ENCODE assay signal across 9 cellular contexts in the genomic region with DNA sequence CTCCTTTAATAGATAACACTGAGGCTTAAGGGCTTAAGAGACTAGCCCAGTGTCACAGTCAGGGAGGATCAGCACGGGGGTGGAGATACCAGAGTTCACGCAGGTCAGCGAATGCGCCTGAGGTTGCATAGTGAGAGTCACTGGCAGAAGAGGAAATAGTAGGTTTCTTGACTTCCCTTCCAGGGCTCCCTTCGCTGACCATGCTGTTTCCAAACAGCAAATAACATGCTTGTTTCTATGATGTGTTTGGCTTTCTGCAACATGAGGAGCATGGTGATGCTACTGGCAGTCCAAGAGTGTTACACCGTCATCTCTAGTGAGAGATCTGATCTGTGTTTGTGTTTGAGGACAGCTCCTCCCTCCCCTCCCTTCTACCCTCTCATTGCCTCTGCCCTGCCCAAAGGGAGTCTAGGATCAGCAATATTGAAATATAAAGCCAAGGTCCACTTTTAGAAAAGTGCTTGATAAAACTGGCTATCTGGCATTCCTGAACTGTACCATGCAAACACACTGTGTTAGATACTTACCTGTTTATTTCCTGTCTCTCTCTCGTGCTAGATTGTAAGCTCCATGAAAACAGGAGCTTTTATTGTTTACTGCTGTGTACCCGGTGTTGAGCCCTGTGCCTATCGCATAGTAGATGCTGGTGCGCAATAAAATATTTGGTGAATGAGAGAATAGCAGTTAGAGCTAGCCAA. TPM values are rescaled to one million over a fixed set of nuclear protein-coding genes. Genes with fewer than 3 reads are reported as not detected.
DNase-seq lines count a peak whose midpoint lies in the region; ATAC-seq and TF ChIP-seq lines count a peak whose summit lies in the region.
"Had no signal": no experiment of that assay in that cellular context is flagged by ENCODE, and none has a peak within 500 bp of the region (broad histone marks: within the 10 kb centered on the region; RNA-seq: fewer than 3 reads in every experiment).

No MANE protein-coding gene starts in this region.

- H3K4me1 Mint-ChIP-seq in CD4-positive, alpha-beta T cell (ENCODE audit: low read depth), result peaks cover 71% of the 10 kb centered on the region
- peaks cover 75 to 87% (median 84%) of the 10 kb centered on the region in 3 donors for H3K4me1 Mint-ChIP-seq in T-cell

- no peaks in the 10 kb centered on the region for H3K27me3 ChIP-seq in CD4-positive, alpha-beta T cell (ENCODE audit: control insufficient read depth, insufficient read depth, low read length)
- no peaks in the 10 kb centered on the region for H3K27me3 ChIP-seq in stomach

- H3K27ac Mint-ChIP-seq in CD4-positive, alpha-beta T cell, result peak overlapping the region; percentile 63
- H3K27ac Mint-ChIP-seq in T-cell, result peak overlapping the region; percentile 68 to 77

- ATAC-seq in CD4-positive, alpha-beta T cell (ENCODE audit: poor library complexity), result peak; percentile 43
- ATAC-seq in HG02642 (IDR thresholded peaks at IDR 0.05; ENCODE audit: poor library complexity, unreplicated experiment), result peak; percentile 85
- peak; percentile 15 to 62 (median 43) for ATAC-seq in T-cell (replicated peaks in 1 of 4)
- peak; percentile 57 to 90 for ATAC-seq in left cardiac atrium
- ATAC-seq in HG03175 (IDR thresholded peaks at IDR 0.05; ENCODE audit: unreplicated experiment), result no peak

- peak overlapping the region; percentile 54 for H3K4me3 Mint-ChIP-seq in CD4-positive, alpha-beta T cell
- peak overlapping the region; percentile 25 to 54 (median 31) for H3K4me3 Mint-ChIP-seq in T-cell

- H3K9me3 Mint-ChIP-seq in CD4-positive, alpha-beta T cell, result no peaks in the 10 kb centered on the region
- H3K9me3 Mint-ChIP-seq in T-cell, result no peaks in the 10 kb centered on the region

- TF ChIP-seq CTCF in CD4-positive, alpha-beta T cell (IDR thresholded peaks at IDR 0.05), result no peak
- no peak for TF ChIP-seq CTCF in stomach (IDR thresholded peaks at IDR 0.05)

- POLR2A ChIA-PET in CD4-positive, alpha-beta T cell (lab: Charles Lee), result interaction anchor here (0.8 to 7.8 kb wide), 5 partner anchors 10 to 55 kb away, joined by 3 to 132 read pairs (median 5); partner anchors contain the start of gene TLE4
- POLR2A ChIA-PET in T-cell (lab: Charles Lee), result interaction anchor here (0.7 to 3.2 kb wide), 2 partner anchors 12 kb away, joined by 4 to 47 read pairs; partner anchors contain the start of gene TLE4 (in 2 of the 2)

- 68 to 73% (median 71%) methylated on average over 10 of the region's 10 CpGs for WGBS in stomach, 5 donors

- TF ChIP-seq POLR2A in stomach (IDR thresholded peaks at IDR 0.05), result no peak

- H3K9me3 ChIP-seq in CD4-positive, alpha-beta T cell (ENCODE audit: control insufficient read depth, low read length), result no peaks in the 10 kb centered on the region
- H3K9me3 ChIP-seq in stomach, result no peaks in the 10 kb centered on the region

- H3K27me3 Mint-ChIP-seq in CD4-positive, alpha-beta T cell, result no peaks in the 10 kb centered on the region
- no peaks in the 10 kb centered on the region for H3K27me3 Mint-ChIP-seq in T-cell

- TF ChIP-seq EP300 in stomach (IDR thresholded peaks at IDR 0.05), result no peak

- CTCF ChIA-PET in CD4-positive, alpha-beta T cell (lab: Charles Lee), result interaction anchor here (1.4 to 2.8 kb wide), 2 partner anchors 13 to 18 kb away, joined by 3 to 12 read pairs; partner anchors contain the start of gene TLE4
- CTCF ChIA-PET in T-cell (lab: Charles Lee), result no interaction called here

- peak in 4 of 10 experiments; percentile 9 to 17 (median 12) for DNase-seq in CD4-positive, alpha-beta T cell
- peak in 25 of 34 experiments; percentile 9 to 52 (median 23) for DNase-seq in T-cell
- DNase-seq in left cardiac atrium, result peak; percentile 53
- DNase-seq in stomach, result no peak
- no peak for DNase-seq in cerebellar nuclear complex (lab: John Stamatoyannopoulos, UW)
- no peak for DNase-seq in iPS-NIHi11 (ENCODE audit: low spot score)

- peaks cover 18 to 67% (median 45%) of the 10 kb centered on the region in 4 donors for H3K4me1 ChIP-seq in stomach

- peaks cover 0 to 8% (median 2%) of the 10 kb centered on the region in 4 donors for H3K36me3 ChIP-seq in stomach

- peaks cover 21% of the 10 kb centered on the region for H3K36me3 Mint-ChIP-seq in CD4-positive, alpha-beta T cell (ENCODE audit: low read depth)
- H3K36me3 Mint-ChIP-seq in T-cell, result peaks cover 33% of the 10 kb centered on the region

- H3K27ac ChIP-seq in CD4-positive, alpha-beta T cell (ENCODE audit: low read depth, low read length), result no peak overlapping the region
- H3K27ac ChIP-seq in stomach, result peak overlapping the region in 3 of 5 donors; percentile 7 to 33 (median 24)
- H3K27ac ChIP-seq: epithelial cell of prostate had no signal

- no peak overlapping the region for H3K4me3 ChIP-seq in stomach

- intact Hi-C loops in CD4-positive, alpha-beta T cell (cut with DNase I, micrococcal nuclease), result no loop called here
- intact Hi-C loops in left cardiac atrium (cut with DNase I), result no loop called here
- intact Hi-C loops in stomach (cut with DNase I; ENCODE audit: low total_unique reads), result no loop called here

RNA-seq across cellular contexts. Expression of gene TLE4, which starts 12.3 kb away (rescaled TPM):
- total RNA-seq in CD4-positive, alpha-beta T cell, result 100 to 1,000 TPM; 125 to 136 TPM
- total RNA-seq in T-cell, result 100 to 1,000 TPM in 2 of 5 donors, 10 to 100 TPM in 3; 65.9 to 138 (median 78.7) TPM
- total RNA-seq in left cardiac atrium, result 10 to 100 TPM; 16.2 to 16.3 TPM
- 10 to 100 TPM; 18.5 to 85.2 (median 42.0) TPM for total RNA-seq in stomach
- polyA plus RNA-seq in stomach, result 10 to 100 TPM in 1 of 3 donors, 1 to 10 TPM in 2; 6.2 to 12.4 (median 7.2) TPM

Comparison
In these comparisons a context has a peak if more than half of its experiments do, and no peak if none do; other contexts are left out.
1. DNase-seq: peak in T-cell (25 of 34) and left cardiac atrium (single experiment); none in stomach (single experiment), cerebellar nuclear complex (0 of 2) and iPS-NIHi11 (single experiment).